In genomic region chr4:182062936-182063335, GRCh38 we compare ENCODE assay signal across 1 cellular context.
TF ChIP-seq lines count a peak whose summit lies in the region.

No MANE protein-coding gene starts in this region.

TF ChIP-seq in K562, 482 proteins besides CTCF, POLR2A, EP300 and RAD21 (continued from another document and continues in another):
- TF ChIP-seq ATF3 (IDR thresholded peaks at IDR 0.05) (peak; percentile 7; the same call in 1 of the 2 replicates), ATF3 (CRISPR knock-in tag; conservative IDR thresholded peaks at IDR 0.05) (no peak), ZNF41 (CRISPR knock-in tag; conservative IDR thresholded peaks at IDR 0.05) (no peak), EP400 (IDR thresholded peaks at IDR 0.05) (no peak), DDX20 (tag; IDR thresholded peaks at IDR 0.05; ENCODE audit: low read depth) (no peak), ZNF695 (CRISPR knock-in tag; IDR thresholded peaks at IDR 0.05) (no peak), C11orf30 (IDR thresholded peaks at IDR 0.05; ENCODE audit: low read depth) (peak; percentile 94), MAFK (IDR thresholded peaks at IDR 0.05; ENCODE audit: low read length) (peak; percentile 83), GABPB1 (CRISPR knock-in tag; IDR thresholded peaks at IDR 0.05) (no peak), SAFB (IDR thresholded peaks at IDR 0.05; ENCODE audit: borderline replicate concordance, low read depth, low read length) (no peak), MAFG (tag; conservative IDR thresholded peaks at IDR 0.05) (peak; percentile 96), ZC3H8 (IDR thresholded peaks at IDR 0.05) (no peak), NFATC3 (IDR thresholded peaks at IDR 0.05) (no peak), FOXK2 (conservative IDR thresholded peaks at IDR 0.05 in 1 of 2, IDR thresholded peaks at IDR 0.05 in 1 of 2; ENCODE audit: low read depth in 2 of 2) (no peak), ZFP30 (CRISPR knock-in tag; IDR thresholded peaks at IDR 0.05; ENCODE audit: borderline replicate concordance) (no peak), PRPF4 (IDR thresholded peaks at IDR 0.05; ENCODE audit: insufficient read depth, low read depth, low read length, poor library complexity, severe bottlenecking) (no peak), ZNF830 (CRISPR knock-in tag; IDR thresholded peaks at IDR 0.05) (no peak), ZNF318 (IDR thresholded peaks at IDR 0.05; ENCODE audit: borderline replicate concordance in 1 of 2, low read depth in 1 of 2) (no peak), NRF1 (conservative IDR thresholded peaks at IDR 0.05 in 1 of 2, IDR thresholded peaks at IDR 0.05 in 1 of 2) (no peak), ATF2 (CRISPR knock-in tag; IDR thresholded peaks at IDR 0.05) (no peak), ZNF316 (IDR thresholded peaks at IDR 0.05) (peak; percentile 97), HEY1 (CRISPR knock-in tag; IDR thresholded peaks at IDR 0.05; ENCODE audit: borderline replicate concordance) (no peak), TBL1XR1 (IDR thresholded peaks at IDR 0.05; ENCODE audit: low read length in 2 of 2) (no peak), TBP (optimal IDR thresholded peaks at IDR 0.05; ENCODE audit: low read depth, low read length) (no peak), CGGBP1 (CRISPR knock-in tag; IDR thresholded peaks at IDR 0.05) (no peak), SRSF3 (IDR thresholded peaks at IDR 0.05; ENCODE audit: insufficient read depth, low read length) (no peak), MAZ (CRISPR knock-in tag; conservative IDR thresholded peaks at IDR 0.05 in 1 of 2, IDR thresholded peaks at IDR 0.05 in 1 of 2) (no peak), MAFF (IDR thresholded peaks at IDR 0.05; ENCODE audit: low read length) (peak; percentile 84), GATA2 (CRISPR knock-in tag; IDR thresholded peaks at IDR 0.05) (no peak), SRSF9 (IDR thresholded peaks at IDR 0.05; ENCODE audit: borderline replicate concordance, low read depth, low read length) (no peak)
- TF ChIP-seq, protein P1, sequence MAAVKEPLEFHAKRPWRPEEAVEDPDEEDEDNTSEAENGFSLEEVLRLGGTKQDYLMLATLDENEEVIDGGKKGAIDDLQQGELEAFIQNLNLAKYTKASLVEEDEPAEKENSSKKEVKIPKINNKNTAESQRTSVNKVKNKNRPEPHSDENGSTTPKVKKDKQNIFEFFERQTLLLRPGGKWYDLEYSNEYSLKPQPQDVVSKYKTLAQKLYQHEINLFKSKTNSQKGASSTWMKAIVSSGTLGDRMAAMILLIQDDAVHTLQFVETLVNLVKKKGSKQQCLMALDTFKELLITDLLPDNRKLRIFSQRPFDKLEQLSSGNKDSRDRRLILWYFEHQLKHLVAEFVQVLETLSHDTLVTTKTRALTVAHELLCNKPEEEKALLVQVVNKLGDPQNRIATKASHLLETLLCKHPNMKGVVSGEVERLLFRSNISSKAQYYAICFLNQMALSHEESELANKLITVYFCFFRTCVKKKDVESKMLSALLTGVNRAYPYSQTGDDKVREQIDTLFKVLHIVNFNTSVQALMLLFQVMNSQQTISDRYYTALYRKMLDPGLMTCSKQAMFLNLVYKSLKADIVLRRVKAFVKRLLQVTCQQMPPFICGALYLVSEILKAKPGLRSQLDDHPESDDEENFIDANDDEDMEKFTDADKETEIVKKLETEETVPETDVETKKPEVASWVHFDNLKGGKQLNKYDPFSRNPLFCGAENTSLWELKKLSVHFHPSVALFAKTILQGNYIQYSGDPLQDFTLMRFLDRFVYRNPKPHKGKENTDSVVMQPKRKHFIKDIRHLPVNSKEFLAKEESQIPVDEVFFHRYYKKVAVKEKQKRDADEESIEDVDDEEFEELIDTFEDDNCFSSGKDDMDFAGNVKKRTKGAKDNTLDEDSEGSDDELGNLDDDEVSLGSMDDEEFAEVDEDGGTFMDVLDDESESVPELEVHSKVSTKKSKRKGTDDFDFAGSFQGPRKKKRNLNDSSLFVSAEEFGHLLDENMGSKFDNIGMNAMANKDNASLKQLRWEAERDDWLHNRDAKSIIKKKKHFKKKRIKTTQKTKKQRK (IDR thresholded peaks at IDR 0.05; ENCODE audit: borderline replicate concordance, low read depth, low read length) = no peak
- TF ChIP-seq, protein P2, sequence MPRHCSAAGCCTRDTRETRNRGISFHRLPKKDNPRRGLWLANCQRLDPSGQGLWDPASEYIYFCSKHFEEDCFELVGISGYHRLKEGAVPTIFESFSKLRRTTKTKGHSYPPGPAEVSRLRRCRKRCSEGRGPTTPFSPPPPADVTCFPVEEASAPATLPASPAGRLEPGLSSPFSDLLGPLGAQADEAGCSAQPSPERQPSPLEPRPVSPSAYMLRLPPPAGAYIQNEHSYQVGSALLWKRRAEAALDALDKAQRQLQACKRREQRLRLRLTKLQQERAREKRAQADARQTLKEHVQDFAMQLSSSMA (CRISPR knock-in tag; IDR thresholded peaks at IDR 0.05) = no peak
